22 cellular contexts compared by ENCODE assay signal in the genomic region with DNA sequence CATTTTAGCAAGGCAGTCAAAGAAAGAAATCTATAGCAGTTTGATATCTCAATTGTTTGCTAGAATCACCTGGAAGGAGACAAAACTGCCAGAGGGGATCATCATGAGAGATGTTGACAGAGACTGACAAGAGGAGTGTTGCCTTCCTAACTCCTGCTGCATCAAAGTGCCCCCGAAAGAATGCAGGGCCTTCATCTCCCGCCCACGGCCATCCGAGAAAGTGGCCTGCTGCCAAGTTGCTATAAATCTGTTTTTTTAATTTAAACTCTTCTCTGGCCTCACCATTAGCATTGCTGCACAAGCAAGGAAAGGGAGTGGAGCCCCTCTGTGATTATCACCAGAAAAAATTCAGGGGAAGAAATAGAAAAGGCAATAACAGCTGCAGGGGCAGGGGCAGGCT.
DNase-seq lines count a peak whose midpoint lies in the region; ATAC-seq and TF ChIP-seq lines count a peak whose summit lies in the region.
"Had no signal": no experiment of that assay in that cellular context is flagged by ENCODE, and none has a peak within 500 bp of the region (broad histone marks: within the 10 kb centered on the region; RNA-seq: fewer than 3 reads in every experiment).

No MANE protein-coding gene starts in this region.

- TF ChIP-seq CTCF in progenitor cell of endocrine pancreas (IDR thresholded peaks at IDR 0.05; ENCODE audit: unreplicated experiment) (no peak), hepatocyte (IDR thresholded peaks at IDR 0.05; ENCODE audit: poor library complexity) (no peak), CD14-positive monocyte (IDR thresholded peaks at IDR 0.05) (no peak)

- no peak overlapping the region for H3K4me3 ChIP-seq in hepatocyte

- peak; percentile 6 for DNase-seq in DMS 273 (lab: John Stamatoyannopoulos, UW; ENCODE audit: unreplicated experiment)
- no peak for DNase-seq in DMS 273 treated with DMSO at 0.1 percent for 48 hours (lab: John Stamatoyannopoulos, UW)
- DNase-seq in left kidney (ENCODE audit: low read depth, low spot score): peak; percentile 82
- no peak for DNase-seq in progenitor cell of endocrine pancreas (ENCODE audit: low spot score, unreplicated experiment)
- no peak for DNase-seq in hepatocyte (ENCODE audit: low spot score)
- DNase-seq in CD14-positive monocyte (ENCODE audit: low spot score): no peak
- DNase-seq: ACHN; BE2C; CD4-positive, CD25-positive, alpha-beta regulatory T cell; DMS79; EL; GF-D8; Kasumi-1; NCI-H1092 treated with DMSO at 0.1 percent for 48 hours; NCI-H1436; NCI-H187; NCI-H526 treated with DMSO at 0.1 percent for 48 hours; RPMI8226; SHP77 treated with DMSO at 0.1 percent for 48 hours had no signal

- H2AFZ ChIP-seq in hepatocyte: no peak overlapping the region

- H3K4me1 Mint-ChIP-seq in progenitor cell of endocrine pancreas (ENCODE audit: low read depth): peaks cover 3% of the 10 kb centered on the region
- H3K4me1 Mint-ChIP-seq in CD14-positive monocyte: no peaks in the 10 kb centered on the region
- H3K4me1 Mint-ChIP-seq: CD4-positive, CD25-positive, alpha-beta regulatory T cell had no signal

- H3K4me3 Mint-ChIP-seq in progenitor cell of endocrine pancreas (ENCODE audit: low read depth): no peak overlapping the region
- H3K4me3 Mint-ChIP-seq in CD14-positive monocyte: no peak overlapping the region
- H3K4me3 Mint-ChIP-seq: CD4-positive, CD25-positive, alpha-beta regulatory T cell had no signal

- H3K27ac Mint-ChIP-seq in progenitor cell of endocrine pancreas (peak overlapping the region; percentile 23), CD14-positive monocyte (no peak overlapping the region)
- H3K27ac Mint-ChIP-seq: CD4-positive, CD25-positive, alpha-beta regulatory T cell had no signal

- H3K27ac ChIP-seq in hepatocyte: no peak overlapping the region
- H3K27ac ChIP-seq: 22Rv1 had no signal

- H3K4me2 ChIP-seq in hepatocyte: no peak overlapping the region

- H3K79me2 ChIP-seq in hepatocyte: no peaks in the 10 kb centered on the region

- H3K4me1 ChIP-seq in hepatocyte (ENCODE audit: insufficient read depth): peaks cover 4% of the 10 kb centered on the region
- H3K4me1 ChIP-seq: BE2C had no signal

- no peaks in the 10 kb centered on the region for H3K36me3 ChIP-seq in hepatocyte (replicated peaks; ENCODE audit: insufficient read depth, low read depth)
- H3K36me3 ChIP-seq: BE2C had no signal

- ATAC-seq in HG03442 (IDR thresholded peaks at IDR 0.05; ENCODE audit: unreplicated experiment): no peak
- ATAC-seq: HepG2 had no signal

- no peaks in the 10 kb centered on the region for H3K27me3 ChIP-seq in hepatocyte
- H3K27me3 ChIP-seq: BE2C had no signal

- H4K20me1 ChIP-seq in hepatocyte (ENCODE audit: insufficient read depth, poor library complexity, severe bottlenecking): no peaks in the 10 kb centered on the region

- H3K9me3 Mint-ChIP-seq in progenitor cell of endocrine pancreas (ENCODE audit: low read depth) (peaks cover 3% of the 10 kb centered on the region), CD14-positive monocyte (peaks cover under 1 to 5% (median 3%) of the 10 kb centered on the region in 7 donors)

- H3K9me2 ChIP-seq in hepatocyte (replicated peaks; ENCODE audit: insufficient read depth): no peaks in the 10 kb centered on the region

- H3K36me3 Mint-ChIP-seq in progenitor cell of endocrine pancreas (ENCODE audit: insufficient read depth) (no peaks in the 10 kb centered on the region), CD14-positive monocyte (no peaks in the 10 kb centered on the region)
- H3K36me3 Mint-ChIP-seq: CD4-positive, CD25-positive, alpha-beta regulatory T cell had no signal

- intact Hi-C loops in CD14-positive monocyte (cut with micrococcal nuclease): no loop called here

- 24% methylated on average over 4 of the region's 4 CpGs for WGBS in hepatocyte (ENCODE audit: low lambda C conversion rate, missing lambda C conversion rate)

- no peaks in the 10 kb centered on the region for H3K9me3 ChIP-seq in hepatocyte (ENCODE audit: low read depth)
- H3K9me3 ChIP-seq: BE2C had no signal

- H3K27me3 Mint-ChIP-seq in progenitor cell of endocrine pancreas (no peaks in the 10 kb centered on the region), CD14-positive monocyte (ENCODE audit: low read depth in 3 of 3) (no peaks in the 10 kb centered on the region)

Comparison
In these comparisons a context has a peak if more than half of its experiments do, and no peak if none do; other contexts are left out.
1. DNase-seq: peak in DMS 273 (single experiment) and left kidney (single experiment); none in DMS 273 treated with DMSO at 0.1 percent for 48 hours (single experiment), progenitor cell of endocrine pancreas (single experiment), hepatocyte (single experiment) and CD14-positive monocyte (single experiment).